In genomic region chr3:195003006-195003892, GRCh38 we compare ENCODE assay signal across 1 cellular context.
TF ChIP-seq lines count a peak whose summit lies in the region.

No MANE protein-coding gene starts in this region.

TF ChIP-seq in K562, 482 proteins besides CTCF, POLR2A, EP300 and RAD21 (continued from another document):
- TF ChIP-seq MGA (IDR thresholded peaks at IDR 0.05) = peak; percentile 48; the same call in 1 of the 2 replicates
- no peak for TF ChIP-seq ZNF384 (IDR thresholded peaks at IDR 0.05; ENCODE audit: low read depth, low read length)
- TF ChIP-seq BRF1 (IDR thresholded peaks at IDR 0.05; ENCODE audit: borderline replicate concordance, extremely low read depth, insufficient read length) = no peak
- TF ChIP-seq CEBPB (tag; IDR thresholded peaks at IDR 0.05) = peak; percentile 88
- TF ChIP-seq ZNF589 (CRISPR knock-in tag; IDR thresholded peaks at IDR 0.05; ENCODE audit: low read depth) = 0 out of 2 replicates have a peak, but pooled peaks have one; percentile 60
- 0 out of 2 replicates have a peak, but pooled peaks have one; percentile 30 for TF ChIP-seq ELF2 (CRISPR knock-in tag; IDR thresholded peaks at IDR 0.05)
- TF ChIP-seq POLR3A (IDR thresholded peaks at IDR 0.05; ENCODE audit: borderline replicate concordance, extremely low read depth, insufficient read depth, insufficient read length) = no peak
- TF ChIP-seq ZNF175 (CRISPR knock-in tag; IDR thresholded peaks at IDR 0.05; ENCODE audit: low read depth) = 0 out of 2 replicates have a peak, but pooled peaks have one; percentile 37
- peak; percentile 32; the same call in 1 of the 2 replicates for TF ChIP-seq EP400 (IDR thresholded peaks at IDR 0.05)
- no peak for TF ChIP-seq CREB3L1 (IDR thresholded peaks at IDR 0.05; ENCODE audit: borderline replicate concordance, low read depth)
- peak; percentile 78 for TF ChIP-seq ATF7 (IDR thresholded peaks at IDR 0.05)
- peak; percentile 88 for TF ChIP-seq ATF4 (CRISPR knock-in tag; IDR thresholded peaks at IDR 0.05)
- TF ChIP-seq ATF3 (IDR thresholded peaks at IDR 0.05) = peak; percentile 89
- no peak for TF ChIP-seq ATF3 (CRISPR knock-in tag; conservative IDR thresholded peaks at IDR 0.05)
- TF ChIP-seq TRIM24 (IDR thresholded peaks at IDR 0.05) = peak; percentile 11 to 70; a peak in 2 of 4 replicates
- peak; percentile 76 for TF ChIP-seq ZSCAN32 (CRISPR knock-in tag; IDR thresholded peaks at IDR 0.05)
- 0 out of 2 replicates have a peak, but pooled peaks have one; percentile 12 for TF ChIP-seq CTBP1 (IDR thresholded peaks at IDR 0.05; ENCODE audit: borderline replicate concordance)
- TF ChIP-seq C11orf30 (IDR thresholded peaks at IDR 0.05; ENCODE audit: low read depth) = no peak
- 0 out of 2 replicates have a peak, but pooled peaks have one; percentile 18 for TF ChIP-seq JUND (IDR thresholded peaks at IDR 0.05; ENCODE audit: borderline replicate concordance, low read depth, low read length)
- TF ChIP-seq JUND (tag; IDR thresholded peaks at IDR 0.05; ENCODE audit: borderline replicate concordance, low read depth, low read length) = no peak
- TF ChIP-seq MYC (IDR thresholded peaks at IDR 0.05; ENCODE audit: low read depth, low read length) = 0 out of 2 replicates have a peak, but pooled peaks have one; percentile 34
- TF ChIP-seq MYC (CRISPR knock-in tag; IDR thresholded peaks at IDR 0.05; ENCODE audit: borderline replicate concordance, low read depth) = no peak
- no peak for TF ChIP-seq GABPB2 (CRISPR knock-in tag; conservative IDR thresholded peaks at IDR 0.05)
- TF ChIP-seq L3MBTL2 (IDR thresholded peaks at IDR 0.05) = peak; percentile 74
- no peak for TF ChIP-seq MBD2 (IDR thresholded peaks at IDR 0.05; ENCODE audit: borderline replicate concordance, low read depth)
TF ChIP-seq in K562: peak in this region for 17.
